In genomic region chr10:102396251-102396650, GRCh38 we compare ENCODE assay signal across 8 cellular contexts. TPM values are rescaled to one million over a fixed set of nuclear protein-coding genes. Genes with fewer than 3 reads are reported as not detected.
DNase-seq lines count a peak whose midpoint lies in the region; ATAC-seq and TF ChIP-seq lines count a peak whose summit lies in the region.

No MANE protein-coding gene starts in this region.

- POLR2A ChIA-PET in activated B cell treated with CpG ODN at 0.5 μM for 24 hours (lab: Charles Lee), result interaction anchor here (0.6 to 15.2 kb wide), 18 partner anchors 9 to 337 kb away, joined by 3 to 305 read pairs (median 28); partner anchors contain the start of genes ACTR1A, ARL3, C10orf95 and CUEDC2

- WGBS in spleen, 5 donors, result 35 to 52% (median 44%) methylated on average over 4 of the region's 4 CpGs

- CTCF ChIA-PET in activated B cell treated with CpG ODN at 0.5 μM for 24 hours (lab: Charles Lee), result interaction anchor here (1.7 to 1.9 kb wide), 2 partner anchors 25 to 27 kb away, joined by 5 to 7 read pairs; partner anchors contain the start of gene FBXL15

- peaks cover 59% of the 10 kb centered on the region for H3K4me1 Mint-ChIP-seq in activated B cell treated with CpG ODN at 0.5 μM for 24 hours

- H3K4me3 Mint-ChIP-seq in activated B cell treated with CpG ODN at 0.5 μM for 24 hours, result peak overlapping the region; percentile 94

- H3K9me3 Mint-ChIP-seq in activated B cell treated with CpG ODN at 0.5 μM for 24 hours, result no peaks in the 10 kb centered on the region

- no peaks in the 10 kb centered on the region; the same call in 1 of the 2 replicates for H3K36me3 ChIP-seq in H7 (replicated peaks; ENCODE audit: control insufficient read depth, insufficient read depth, low read length)
- peaks cover 3% of the 10 kb centered on the region for H3K36me3 ChIP-seq in right atrium auricular region
- peaks cover 0 to 45% (median 38%) of the 10 kb centered on the region in 6 donors for H3K36me3 ChIP-seq in spleen

- no peak for TF ChIP-seq POLR2A in spleen (IDR thresholded peaks at IDR 0.05)

- no peak for TF ChIP-seq CTCF in activated B cell treated with CpG ODN at 0.5 μM for 24 hours (IDR thresholded peaks at IDR 0.05)
- no peak for TF ChIP-seq CTCF in right atrium auricular region (IDR thresholded peaks at IDR 0.05)
- no peak for TF ChIP-seq CTCF in spleen (IDR thresholded peaks at IDR 0.05 in 8 of 11, conservative IDR thresholded peaks at IDR 0.05 in 3 of 11)

- DNase-seq in H7 (peak; percentile 66), activated B cell treated with CpG ODN at 0.5 μM for 24 hours (no peak), right atrium auricular region (ENCODE audit: low spot score) (no peak), spleen (no peak), NCI-H2227 (lab: John Stamatoyannopoulos, UW; ENCODE audit: unreplicated experiment) (no peak), SHP77 (lab: John Stamatoyannopoulos, UW) (no peak)
- no peak for DNase-seq in stimulated activated CD4-positive, alpha-beta T cell treated with anti-CD3 and anti-CD28 coated beads, Interleukin-4, amount 100 ng/mL, for 24 hours

- H3K36me3 Mint-ChIP-seq in activated B cell treated with CpG ODN at 0.5 μM for 24 hours (ENCODE audit: low read depth), result peaks cover 60% of the 10 kb centered on the region

- no peak for ATAC-seq in activated B cell treated with CpG ODN at 0.5 μM for 24 hours (ENCODE audit: low read depth)
- ATAC-seq in HG03378 (IDR thresholded peaks at IDR 0.05; ENCODE audit: unreplicated experiment), result no peak

- H3K4me1 ChIP-seq in right atrium auricular region (peaks cover 0 to 45% of the 10 kb centered on the region in 2 donors), spleen (peaks cover 36 to 83% (median 59%) of the 10 kb centered on the region in 6 donors)

- intact Hi-C loops in activated B cell treated with CpG ODN at 0.5 μM for 24 hours (cut with micrococcal nuclease) (no loop called here), spleen (cut with DNase I; ENCODE audit: low total_unique reads) (loop anchor here (10.0 kb wide), 2 partner anchors 79 to 189 kb away; no protein-coding TSS in a partner anchor)

- no peaks in the 10 kb centered on the region for H3K27me3 Mint-ChIP-seq in activated B cell treated with CpG ODN at 0.5 μM for 24 hours

- peak overlapping the region; percentile 62 for H3K4me3 ChIP-seq in H7 (ENCODE audit: insufficient read depth, low read depth, low read length)
- peak overlapping the region; percentile 61 to 62 for H3K4me3 ChIP-seq in right atrium auricular region
- peak overlapping the region; percentile 67 to 95 (median 84) for H3K4me3 ChIP-seq in spleen

- H3K27me3 ChIP-seq in H7 (ENCODE audit: control insufficient read depth, insufficient read depth, low read length) (peaks cover 11% of the 10 kb centered on the region), right atrium auricular region (no peaks in the 10 kb centered on the region), spleen (replicated peaks in 1 of 7) (no peaks in the 10 kb centered on the region)

- H3K9me3 ChIP-seq in right atrium auricular region (no peaks in the 10 kb centered on the region), spleen (no peaks in the 10 kb centered on the region)

- H3K27ac ChIP-seq in right atrium auricular region (peak overlapping the region; percentile 94 to 95), spleen (peak overlapping the region; percentile 88 to 100 (median 99))

- H3K27ac Mint-ChIP-seq in activated B cell treated with CpG ODN at 0.5 μM for 24 hours, result peak overlapping the region; percentile 97

RNA-seq across cellular contexts. Expression of gene NFKB2, which starts 0.7 kb away (rescaled TPM):
- total RNA-seq in H7 (2014; rRNA removed; shearing (Covaris generic)), result 25.3 and 25.6 TPM in 2 replicates
- total RNA-seq in activated B cell treated with CpG ODN at 0.5 μM for 24 hours, result 550 and 622 TPM in 2 replicates
- total RNA-seq in right atrium auricular region, result 10 to 100 TPM in 1 of 2 donors, 1 to 10 TPM in 1; 7.3 to 15.6 TPM
- 100 to 1,000 TPM in 3 of 7 donors, 10 to 100 TPM in 4; 51.6 to 161 (median 75.2) TPM for total RNA-seq in spleen
- 10 to 100 TPM; 34.7 to 55.2 (median 51.9) TPM for polyA plus RNA-seq in spleen

RNA-seq across cellular contexts. Expression of gene PSD, which starts 22.3 kb away (rescaled TPM):
- total RNA-seq in H7 (2014; rRNA removed; shearing (Covaris generic)), result 5.2 and 6.1 TPM in 2 replicates
- total RNA-seq in activated B cell treated with CpG ODN at 0.5 μM for 24 hours (1.4 and 1.5 TPM in 2 replicates), right atrium auricular region (1 to 10 TPM; 2.2 to 9.7 TPM), spleen (1 to 10 TPM in 6 of 7 donors, under 1 TPM in 1; 0.59 to 2.5 (median 1.3) TPM)
- polyA plus RNA-seq in spleen, result 1 to 10 TPM in 2 of 3 donors, under 1 TPM in 1; 0.65 to 1.1 (median 1.0) TPM

RNA-seq across cellular contexts. Expression of gene FBXL15, which starts 24.4 kb away (rescaled TPM):
- 23.0 and 29.8 TPM in 2 replicates for total RNA-seq in H7 (2014; rRNA removed; shearing (Covaris generic))
- total RNA-seq in activated B cell treated with CpG ODN at 0.5 μM for 24 hours (15.7 and 18.9 TPM in 2 replicates), right atrium auricular region (10 to 100 TPM; 16.6 to 21.3 TPM), spleen (10 to 100 TPM; 16.7 to 27.9 (median 22.8) TPM)
- 10 to 100 TPM; 17.6 to 28.7 (median 23.6) TPM for polyA plus RNA-seq in spleen

RNA-seq across cellular contexts. Expression of gene CUEDC2, which starts 36.1 kb away (rescaled TPM):
- total RNA-seq in H7 (2014; rRNA removed; shearing (Covaris generic)), result 51.3 and 64.7 TPM in 2 replicates
- total RNA-seq in activated B cell treated with CpG ODN at 0.5 μM for 24 hours, result 43.7 and 46.0 TPM in 2 replicates
- 10 to 100 TPM; 79.1 to 87.1 TPM for total RNA-seq in right atrium auricular region
- total RNA-seq in spleen, result 10 to 100 TPM; 35.3 to 48.4 (median 43.0) TPM
- 10 to 100 TPM; 48.5 to 59.1 (median 58.7) TPM for polyA plus RNA-seq in spleen

RNA-seq across cellular contexts. Expression of gene C10orf95, which starts 55.1 kb away (rescaled TPM):
- total RNA-seq in H7 (2014; rRNA removed; shearing (Covaris generic)), result 0.30 and 0.45 TPM in 2 replicates
- total RNA-seq in activated B cell treated with CpG ODN at 0.5 μM for 24 hours (0.35 and 0.51 TPM in 2 replicates), right atrium auricular region (not detected), spleen (under 1 TPM in 4 of 7 donors, not detected in 3; 0.33 to 0.77 (median 0.47) TPM)
- under 1 TPM; 0.06 to 0.33 (median 0.18) TPM for polyA plus RNA-seq in spleen
